Comparison of ENCODE assay signal across 8 cellular contexts in the genomic region with DNA sequence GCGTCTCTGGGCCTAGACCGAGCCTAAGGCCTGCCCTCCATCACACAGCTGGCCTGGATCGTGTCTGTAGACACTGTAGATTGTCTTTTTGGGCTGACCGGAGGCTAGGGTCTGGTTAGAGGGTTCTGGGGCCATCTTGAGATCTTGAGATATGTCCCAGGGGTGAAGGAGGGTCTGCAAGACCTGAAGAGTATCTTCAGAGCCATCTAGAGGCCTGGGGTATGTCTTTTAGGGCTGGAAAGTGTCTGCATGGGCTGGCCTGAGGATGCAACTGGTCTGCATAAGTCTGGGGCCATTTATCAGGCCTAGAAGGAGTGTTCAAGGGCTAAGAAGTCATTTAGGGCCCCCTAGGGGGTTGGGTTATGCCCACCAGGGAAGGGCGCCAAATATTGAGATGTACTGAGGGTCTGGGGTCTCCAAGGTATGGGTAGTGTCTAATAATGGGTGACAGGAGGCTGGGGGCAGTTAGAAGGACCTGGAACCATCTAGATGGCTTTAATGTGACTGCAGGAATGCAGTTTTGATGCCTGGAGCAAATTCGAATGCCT. TPM values are rescaled to one million over a fixed set of nuclear protein-coding genes. Genes with fewer than 3 reads are reported as not detected.
DNase-seq lines count a peak whose midpoint lies in the region; ATAC-seq and TF ChIP-seq lines count a peak whose summit lies in the region.

No MANE protein-coding gene starts in this region.

- ATAC-seq in activated naive CD8-positive, alpha-beta T cell treated with anti-CD3 and anti-CD28 coated beads, Interleukin-2, amount 50 U/mL, for 24 hours: no peak
- no peak for ATAC-seq in left lung
- no peak for ATAC-seq in HG03108 (IDR thresholded peaks at IDR 0.05; ENCODE audit: unreplicated experiment)

- intact Hi-C loops in left lung (cut with DNase I): no loop called here
- intact Hi-C loops in posterior cingulate gyrus (cut with DNase I): loop anchor here (2.0 to 5.0 kb wide), 2 partner anchors 22 to 35 kb away; a partner anchor contains a TSS

- no peak for TF ChIP-seq POLR2A in tibial nerve (IDR thresholded peaks at IDR 0.05)

- peaks cover 0 to 28% of the 10 kb centered on the region in 2 donors for H3K36me3 ChIP-seq in left lung
- peaks cover 0 to 27% (median 7%) of the 10 kb centered on the region in 3 donors for H3K36me3 ChIP-seq in tibial nerve

- peak overlapping the region; percentile 99 for H3K4me3 Mint-ChIP-seq in activated T-cell treated with anti-CD3 and anti-CD28 coated beads, Interleukin-2, amount 50 U/mL, for 24 hours
- H3K4me3 Mint-ChIP-seq in activated naive CD8-positive, alpha-beta T cell treated with anti-CD3 and anti-CD28 coated beads, Interleukin-2, amount 50 U/mL, for 24 hours: peak overlapping the region; percentile 98

- H3K9me3 ChIP-seq in left lung (no peaks in the 10 kb centered on the region), tibial nerve (no peaks in the 10 kb centered on the region)

- H3K4me1 Mint-ChIP-seq in activated T-cell treated with anti-CD3 and anti-CD28 coated beads, Interleukin-2, amount 50 U/mL, for 24 hours (ENCODE audit: low read depth): peaks cover 58% of the 10 kb centered on the region
- peaks cover 47% of the 10 kb centered on the region for H3K4me1 Mint-ChIP-seq in activated naive CD8-positive, alpha-beta T cell treated with anti-CD3 and anti-CD28 coated beads, Interleukin-2, amount 50 U/mL, for 24 hours

- no peaks in the 10 kb centered on the region for H3K9me3 Mint-ChIP-seq in activated T-cell treated with anti-CD3 and anti-CD28 coated beads, Interleukin-2, amount 50 U/mL, for 24 hours
- no peaks in the 10 kb centered on the region for H3K9me3 Mint-ChIP-seq in activated naive CD8-positive, alpha-beta T cell treated with anti-CD3 and anti-CD28 coated beads, Interleukin-2, amount 50 U/mL, for 24 hours

- H3K27me3 ChIP-seq in left lung (no peaks in the 10 kb centered on the region), tibial nerve (no peaks in the 10 kb centered on the region)

- peaks cover 54% of the 10 kb centered on the region for H3K36me3 Mint-ChIP-seq in activated T-cell treated with anti-CD3 and anti-CD28 coated beads, Interleukin-2, amount 50 U/mL, for 24 hours (ENCODE audit: low read depth)
- peaks cover 20% of the 10 kb centered on the region for H3K36me3 Mint-ChIP-seq in activated naive CD8-positive, alpha-beta T cell treated with anti-CD3 and anti-CD28 coated beads, Interleukin-2, amount 50 U/mL, for 24 hours (ENCODE audit: low read depth)

- no peak for DNase-seq in activated T-cell treated with anti-CD3 and anti-CD28 coated beads, Interleukin-2, amount 50 U/mL, for 24 hours
- no peak for DNase-seq in activated T-cell treated with anti-CD3 and anti-CD28 coated beads, Interleukin-2, amount 50 U/mL, for 1 hour
- DNase-seq in activated naive CD8-positive, alpha-beta T cell treated with anti-CD3 and anti-CD28 coated beads, Interleukin-2, amount 50 U/mL, for 24 hours: no peak
- no peak for DNase-seq in left lung
- DNase-seq in tibial nerve (ENCODE audit: low spot score in 2 of 2): no peak
- no peak for DNase-seq in posterior cingulate gyrus
- no peak for DNase-seq in CD1c-positive myeloid dendritic cell (ENCODE audit: extremely low spot score)

- H3K27ac ChIP-seq in left lung (peak overlapping the region; percentile 83 to 98), tibial nerve (peak overlapping the region; percentile 76 to 100 (median 92))

- H3K4me3 ChIP-seq in left lung (peak overlapping the region; percentile 95 to 97), tibial nerve (peak overlapping the region; percentile 70 to 98 (median 84))

- H3K27me3 Mint-ChIP-seq in activated T-cell treated with anti-CD3 and anti-CD28 coated beads, Interleukin-2, amount 50 U/mL, for 24 hours: no peaks in the 10 kb centered on the region
- H3K27me3 Mint-ChIP-seq in activated naive CD8-positive, alpha-beta T cell treated with anti-CD3 and anti-CD28 coated beads, Interleukin-2, amount 50 U/mL, for 24 hours: peaks cover 2% of the 10 kb centered on the region

- no peak for TF ChIP-seq CTCF in left lung (IDR thresholded peaks at IDR 0.05)
- no peak for TF ChIP-seq CTCF in tibial nerve (IDR thresholded peaks at IDR 0.05)

- peaks cover 25 to 52% of the 10 kb centered on the region in 2 donors for H3K4me1 ChIP-seq in left lung
- H3K4me1 ChIP-seq in tibial nerve: peaks cover 0 to 63% (median 31%) of the 10 kb centered on the region in 4 donors

- WGBS in tibial nerve, 2 donors: 5 to 7% methylated on average over 4 to 6 of the region's 6 CpGs

- TF ChIP-seq EP300 in tibial nerve (IDR thresholded peaks at IDR 0.05): no peak

- H3K27ac Mint-ChIP-seq in activated T-cell treated with anti-CD3 and anti-CD28 coated beads, Interleukin-2, amount 50 U/mL, for 24 hours: peak overlapping the region; percentile 100
- H3K27ac Mint-ChIP-seq in activated naive CD8-positive, alpha-beta T cell treated with anti-CD3 and anti-CD28 coated beads, Interleukin-2, amount 50 U/mL, for 24 hours: peak overlapping the region; percentile 91

RNA-seq across cellular contexts. Expression of a gene that starts 0.6 kb away (rescaled TPM):
- 10 to 100 TPM; 61.5 to 63.8 TPM for total RNA-seq in left lung
- 10 to 100 TPM; 20.1 to 53.7 (median 31.1) TPM for total RNA-seq in tibial nerve

RNA-seq across cellular contexts. Expression of a gene that starts 2.6 kb away (rescaled TPM):
- total RNA-seq in left lung (100 to 1,000 TPM in 1 of 2 donors, 10 to 100 TPM in 1; 76.0 to 131 TPM), tibial nerve (100 to 1,000 TPM in 3 of 4 donors, 10 to 100 TPM in 1; 81.6 to 190 (median 162) TPM)

RNA-seq across cellular contexts. Expression of a gene that starts 23.1 kb away (rescaled TPM):
- 10 to 100 TPM; 81.2 to 93.6 TPM for total RNA-seq in left lung
- total RNA-seq in tibial nerve: 10 to 100 TPM; 41.4 to 85.2 (median 72.4) TPM

RNA-seq across cellular contexts. Expression of a gene that starts 23.2 kb away (rescaled TPM):
- 10 to 100 TPM; 20.6 to 22.2 TPM for total RNA-seq in left lung
- 1 to 10 TPM; 4.7 to 6.8 (median 5.8) TPM for total RNA-seq in tibial nerve

RNA-seq across cellular contexts. Expression of a gene that starts 34.5 kb away (rescaled TPM):
- total RNA-seq in left lung: 100 to 1,000 TPM in 1 of 2 donors, 10 to 100 TPM in 1; 79.3 to 137 TPM
- 100 to 1,000 TPM; 106 to 147 (median 132) TPM for total RNA-seq in tibial nerve
